15 cellular contexts compared by ENCODE assay signal in genomic region chr1:198018529-198018928, GRCh38.
DNase-seq lines count a peak whose midpoint lies in the region; ATAC-seq and TF ChIP-seq lines count a peak whose summit lies in the region.
"Had no signal": no experiment of that assay in that cellular context is flagged by ENCODE, and none has a peak within 500 bp of the region (broad histone marks: within the 10 kb centered on the region; RNA-seq: fewer than 3 reads in every experiment).

No MANE protein-coding gene starts in this region.

- no peaks in the 10 kb centered on the region for H3K9me3 ChIP-seq in ascending aorta

- H3K4me1 ChIP-seq in ascending aorta: no peaks in the 10 kb centered on the region
- H3K4me1 ChIP-seq: parathyroid adenoma had no signal

- peaks cover 6% of the 10 kb centered on the region for H3K27me3 Mint-ChIP-seq in activated T-helper 17 cell treated with anti-CD3 and anti-CD28 coated beads, Interleukin-2, amount 50 U/mL, for 72 hours

- intact Hi-C loops in ascending aorta (cut with DNase I): no loop called here

- H3K27me3 ChIP-seq in ascending aorta: no peaks in the 10 kb centered on the region

- H3K4me3 ChIP-seq in AG10803 (ENCODE audit: low read length): no peak overlapping the region
- no peak overlapping the region for H3K4me3 ChIP-seq in HFF-Myc (replicated peaks; ENCODE audit: low read depth, low read length)
- no peak overlapping the region for H3K4me3 ChIP-seq in ascending aorta
- H3K4me3 ChIP-seq: coronary artery had no signal

- no peaks in the 10 kb centered on the region for H3K9me3 Mint-ChIP-seq in activated T-helper 17 cell treated with anti-CD3 and anti-CD28 coated beads, Interleukin-2, amount 50 U/mL, for 72 hours
- H3K9me3 Mint-ChIP-seq: T-helper 1 cell treated with Interleukin-12 subunit alpha and Interleukin-12 subunit beta and Interleukin-4 antibody, amounts not matched to agents 30 μg/mL and 1 μg/mL, for 36 hours had no signal

- peak; percentile 94 for DNase-seq in AG10803 (ENCODE audit: low read depth)
- peak; percentile 65 for DNase-seq in HFF-Myc (ENCODE audit: extremely low read depth, low read depth)
- DNase-seq in iris pigment epithelial cell (ENCODE audit: low read depth): peak; percentile 79
- no peak for DNase-seq in SIG-M5 (lab: John Stamatoyannopoulos, UW)
- no peak for DNase-seq in NCI-H128 (lab: John Stamatoyannopoulos, UW; ENCODE audit: unreplicated experiment)
- DNase-seq in ascending aorta (ENCODE audit: low spot score in 2 of 2): no peak
- DNase-seq: activated CD8-positive, alpha-beta memory T cell treated with anti-CD3 and anti-CD28 coated beads, Interleukin-2, amount 50 U/mL, for 48 hours; DMS153; H7; NCI-H2227 treated with DMSO at 0.1 percent for 48 hours had no signal

- no peaks in the 10 kb centered on the region for H3K4me1 Mint-ChIP-seq in activated T-helper 17 cell treated with anti-CD3 and anti-CD28 coated beads, Interleukin-2, amount 50 U/mL, for 72 hours

- TF ChIP-seq CTCF in AG10803 (conservative IDR thresholded peaks at IDR 0.05; ENCODE audit: low read length): no peak
- TF ChIP-seq CTCF in HFF-Myc (IDR thresholded peaks at IDR 0.05; ENCODE audit: low read depth, low read length, missing control alignments): no peak
- TF ChIP-seq CTCF in ascending aorta (IDR thresholded peaks at IDR 0.05): no peak

- H3K27ac ChIP-seq in ascending aorta: no peak overlapping the region
- H3K27ac ChIP-seq: coronary artery, parathyroid adenoma had no signal

- H3K4me3 Mint-ChIP-seq in activated T-helper 17 cell treated with anti-CD3 and anti-CD28 coated beads, Interleukin-2, amount 50 U/mL, for 72 hours: no peak overlapping the region
- H3K4me3 Mint-ChIP-seq: T-helper 1 cell treated with Interleukin-12 subunit alpha and Interleukin-12 subunit beta and Interleukin-4 antibody, amounts not matched to agents 30 μg/mL and 1 μg/mL, for 36 hours had no signal

- no peaks in the 10 kb centered on the region for H3K36me3 ChIP-seq in ascending aorta

- peak; percentile 43 for ATAC-seq in activated T-helper 17 cell treated with anti-CD3 and anti-CD28 coated beads, Interleukin-2, amount 50 U/mL, for 72 hours (replicated peaks)
- no peak for ATAC-seq in HG03439 (IDR thresholded peaks at IDR 0.05; ENCODE audit: unreplicated experiment)

- H3K27ac Mint-ChIP-seq in activated T-helper 17 cell treated with anti-CD3 and anti-CD28 coated beads, Interleukin-2, amount 50 U/mL, for 72 hours: no peak overlapping the region
- H3K27ac Mint-ChIP-seq: T-helper 1 cell treated with Interleukin-12 subunit alpha and Interleukin-12 subunit beta and Interleukin-4 antibody, amounts not matched to agents 30 μg/mL and 1 μg/mL, for 36 hours had no signal

- no peaks in the 10 kb centered on the region for H3K36me3 Mint-ChIP-seq in activated T-helper 17 cell treated with anti-CD3 and anti-CD28 coated beads, Interleukin-2, amount 50 U/mL, for 72 hours (ENCODE audit: low read depth)

Comparison
In these comparisons a context has a peak if more than half of its experiments do, and no peak if none do; other contexts are left out.
1. DNase-seq: peak in AG10803 (single experiment), HFF-Myc (single experiment) and iris pigment epithelial cell (single experiment); none in SIG-M5 (single experiment), NCI-H128 (single experiment) and ascending aorta (0 of 2).